11 cellular contexts compared by ENCODE assay signal in genomic region chr18:107947-108664, GRCh38. TPM values are rescaled to one million over a fixed set of nuclear protein-coding genes. Genes with fewer than 3 reads are reported as not detected.
DNase-seq lines count a peak whose midpoint lies in the region; ATAC-seq lines count a peak whose summit lies in the region.
"Not testable (repeated sequence)": the region's sequence is repeated elsewhere in the genome, so short reads cannot be mapped to it uniquely, and the experiment has no call there.
"Had no signal": no experiment of that assay in that cellular context is flagged by ENCODE, and none has a peak within 500 bp of the region (broad histone marks: within the 10 kb centered on the region; RNA-seq: fewer than 3 reads in every experiment).

No MANE protein-coding gene starts in this region.

- H3K36me3 Mint-ChIP-seq in activated T-helper 17 cell treated with anti-CD3 and anti-CD28 coated beads, Interleukin-2, amount 50 U/mL, for 72 hours (ENCODE audit: low read depth); stimulated activated memory B cell treated with anti-CD40 and anti-IgM and Interleukin-4, amounts not matched to agents 10 μg/mL and 1 μg/mL and 100 μg/mL, for 72 hours: not testable (repeated sequence)

- peaks cover 19% of the 10 kb centered on the region for H3K9me3 Mint-ChIP-seq in activated T-helper 17 cell treated with anti-CD3 and anti-CD28 coated beads, Interleukin-2, amount 50 U/mL, for 72 hours
- not testable (repeated sequence) for H3K9me3 Mint-ChIP-seq in stimulated activated memory B cell treated with anti-CD40 and anti-IgM and Interleukin-4, amounts not matched to agents 10 μg/mL and 1 μg/mL and 100 μg/mL, for 72 hours

- H3K27ac Mint-ChIP-seq in activated T-helper 17 cell treated with anti-CD3 and anti-CD28 coated beads, Interleukin-2, amount 50 U/mL, for 72 hours; stimulated activated memory B cell treated with anti-CD40 and anti-IgM and Interleukin-4, amounts not matched to agents 10 μg/mL and 1 μg/mL and 100 μg/mL, for 72 hours: not testable (repeated sequence)

- peaks cover 11% of the 10 kb centered on the region for H3K4me1 Mint-ChIP-seq in activated T-helper 17 cell treated with anti-CD3 and anti-CD28 coated beads, Interleukin-2, amount 50 U/mL, for 72 hours
- H3K4me1 Mint-ChIP-seq in stimulated activated memory B cell treated with anti-CD40 and anti-IgM and Interleukin-4, amounts not matched to agents 10 μg/mL and 1 μg/mL and 100 μg/mL, for 72 hours = not testable (repeated sequence)

- not testable (repeated sequence) for H3K4me3 Mint-ChIP-seq in activated T-helper 17 cell treated with anti-CD3 and anti-CD28 coated beads, Interleukin-2, amount 50 U/mL, for 72 hours; stimulated activated memory B cell treated with anti-CD40 and anti-IgM and Interleukin-4, amounts not matched to agents 10 μg/mL and 1 μg/mL and 100 μg/mL, for 72 hours

- ATAC-seq in GM18520 (IDR thresholded peaks at IDR 0.05; ENCODE audit: unreplicated experiment) (peak; percentile 37), GM21390 (IDR thresholded peaks at IDR 0.05; ENCODE audit: unreplicated experiment) (peak; percentile 44), HG02759 (IDR thresholded peaks at IDR 0.05; ENCODE audit: unreplicated experiment) (peak; percentile 51), HG03103 (IDR thresholded peaks at IDR 0.05; ENCODE audit: low read depth, unreplicated experiment) (peak; percentile 34), HG03575 (IDR thresholded peaks at IDR 0.05; ENCODE audit: extremely low read depth, insufficient number of reproducible peaks, low FRiP score, unreplicated experiment) (peak; percentile 28), left lobe of liver (peak; percentile 61)
- ATAC-seq in activated T-helper 17 cell treated with anti-CD3 and anti-CD28 coated beads, Interleukin-2, amount 50 U/mL, for 72 hours (replicated peaks) = peak; percentile 53
- ATAC-seq in stimulated activated memory B cell treated with anti-CD40 and anti-IgM and Interleukin-4, amounts not matched to agents 10 μg/mL and 1 μg/mL and 100 μg/mL, for 72 hours = peak; percentile 77

- not testable (repeated sequence) for H3K27me3 Mint-ChIP-seq in activated T-helper 17 cell treated with anti-CD3 and anti-CD28 coated beads, Interleukin-2, amount 50 U/mL, for 72 hours; stimulated activated memory B cell treated with anti-CD40 and anti-IgM and Interleukin-4, amounts not matched to agents 10 μg/mL and 1 μg/mL and 100 μg/mL, for 72 hours

- not testable (repeated sequence) for DNase-seq in left lobe of liver (ENCODE audit: low spot score)

RNA-seq across cellular contexts. Expression of gene USP14, which starts 50.3 kb away (rescaled TPM):
- 10 to 100 TPM; 51.0 to 96.6 TPM for total RNA-seq in activated T-helper 17 cell treated with anti-CD3 and anti-CD28 coated beads, Interleukin-2, amount 50 U/mL, for 72 hours
- total RNA-seq in left lobe of liver = 15.8 TPM

RNA-seq across cellular contexts. Expression of gene TUBB8B, which starts 58.7 kb away (rescaled TPM):
- total RNA-seq in activated T-helper 17 cell treated with anti-CD3 and anti-CD28 coated beads, Interleukin-2, amount 50 U/mL, for 72 hours = under 1 TPM in 1 of 2 donors, not detected in 1; 0.22 TPM
- total RNA-seq in left lobe of liver = not detected
- total RNA-seq: epithelial cell of proximal tubule, Peyer's patch, ureter had no signal
